8 cellular contexts compared by ENCODE assay signal in genomic region chr19:57559404-57560025, GRCh38. TPM values are rescaled to one million over a fixed set of nuclear protein-coding genes. Genes with fewer than 3 reads are reported as not detected.
A peak's percentile ranks its signal among the peaks of the same experiment; 100 is the strongest.
DNase-seq lines count a peak whose midpoint lies in the region; ATAC-seq and TF ChIP-seq lines count a peak whose summit lies in the region.

TSS of gene ZNF550 (minus strand) at chr19:57559863. CDS start at chr19:57559682, 181 bp downstream.

- peak; percentile 69 for DNase-seq in GM04504 (ENCODE audit: low read depth)
- DNase-seq in HFFc6, result peak; percentile 87
- DNase-seq in NCI-H1092 (lab: John Stamatoyannopoulos, UW), result peak; percentile 64
- peak; percentile 55 for DNase-seq in SKM-1 (lab: John Stamatoyannopoulos, UW; ENCODE audit: unreplicated experiment)
- DNase-seq in activated naive CD8-positive, alpha-beta T cell treated with anti-CD3 and anti-CD28 coated beads for 36 hours, result peak; percentile 87
- peak; percentile 96 for DNase-seq in Right ventricle myocardium inferior (ENCODE audit: missing footprints)
- DNase-seq in ovary, result peak; percentile 88 to 93 (median 91)

- H3K36me3 ChIP-seq in ovary (no peaks in the 10 kb centered on the region), thymus (ENCODE audit: control insufficient read depth, insufficient read depth) (peaks cover 17% of the 10 kb centered on the region)

- no peak for TF ChIP-seq CTCF in HFFc6 (IDR thresholded peaks at IDR 0.05)
- TF ChIP-seq CTCF in ovary (IDR thresholded peaks at IDR 0.05), result no peak

- H3K4me3 ChIP-seq in ovary, result peak within 1 kb of the TSS; percentile 73
- H3K4me3 ChIP-seq in thymus (ENCODE audit: low read length), result peak within 1 kb of the TSS; percentile 76

- peak within 1 kb of the TSS; percentile 98 for H3K4me3 Mint-ChIP-seq in HFFc6
- H3K4me3 Mint-ChIP-seq in activated naive CD8-positive, alpha-beta T cell treated with anti-CD3 and anti-CD28 coated beads for 36 hours, result peak within 1 kb of the TSS; percentile 94

- peaks cover 33% of the 10 kb centered on the region for H3K4me1 Mint-ChIP-seq in HFFc6 (ENCODE audit: low read depth)
- H3K4me1 Mint-ChIP-seq in activated naive CD8-positive, alpha-beta T cell treated with anti-CD3 and anti-CD28 coated beads for 36 hours, result peaks cover 29% of the 10 kb centered on the region

- H3K27ac ChIP-seq in ovary (peak within 1 kb of the TSS; percentile 9 to 52), thymus (ENCODE audit: low read depth) (peak within 1 kb of the TSS; percentile 77)

- intact Hi-C loops in Right ventricle myocardium inferior (cut with DNase I) (loop anchor here (2.0 to 5.0 kb wide), 2 partner anchors 19 to 32 kb away; partner anchors contain the start of genes ZNF416 and ZNF549), ovary (cut with DNase I) (no loop called here)

- H3K27me3 ChIP-seq in ovary (no peaks in the 10 kb centered on the region), thymus (ENCODE audit: control insufficient read depth, insufficient read depth) (no peaks in the 10 kb centered on the region)

- ATAC-seq in Right ventricle myocardium inferior, result peak; percentile 99

- H3K4me1 ChIP-seq in ovary (ENCODE audit: insufficient read depth) (peaks cover 6% of the 10 kb centered on the region), thymus (ENCODE audit: control insufficient read depth, insufficient read depth, low read length) (peaks cover 14% of the 10 kb centered on the region)

- peak within 1 kb of the TSS; percentile 100 for H3K27ac Mint-ChIP-seq in HFFc6
- H3K27ac Mint-ChIP-seq in activated naive CD8-positive, alpha-beta T cell treated with anti-CD3 and anti-CD28 coated beads for 36 hours, result peak within 1 kb of the TSS; percentile 92

- peaks cover 6% of the 10 kb centered on the region for H3K27me3 Mint-ChIP-seq in HFFc6 (ENCODE audit: insufficient read depth)
- H3K27me3 Mint-ChIP-seq in activated naive CD8-positive, alpha-beta T cell treated with anti-CD3 and anti-CD28 coated beads for 36 hours, result peaks cover 5% of the 10 kb centered on the region

- H3K36me3 Mint-ChIP-seq in HFFc6 (ENCODE audit: low read depth), result peaks cover 57% of the 10 kb centered on the region
- peaks cover 60% of the 10 kb centered on the region for H3K36me3 Mint-ChIP-seq in activated naive CD8-positive, alpha-beta T cell treated with anti-CD3 and anti-CD28 coated beads for 36 hours

- peak; percentile 42 for TF ChIP-seq POLR2A in ovary (IDR thresholded peaks at IDR 0.05)

- H3K9me3 Mint-ChIP-seq in HFFc6, result peaks cover 54% of the 10 kb centered on the region
- H3K9me3 Mint-ChIP-seq in activated naive CD8-positive, alpha-beta T cell treated with anti-CD3 and anti-CD28 coated beads for 36 hours, result peaks cover 34% of the 10 kb centered on the region

- 0% methylated on average over 37 to 56 of the region's 56 CpGs for WGBS in ovary, 3 donors
- WGBS in thymus, result under 1% methylated on average over 56 of the region's 56 CpGs

- H3K9me3 ChIP-seq in ovary (peaks cover 0 to 23% of the 10 kb centered on the region in 2 donors), thymus (ENCODE audit: control insufficient read depth) (peaks cover 4% of the 10 kb centered on the region)

- TF ChIP-seq EP300 in ovary (IDR thresholded peaks at IDR 0.05), result no peak

RNA-seq across cellular contexts. Expression of gene ZNF550, which starts in this region (rescaled TPM):
- 1 to 10 TPM; 4.8 to 8.5 (median 5.6) TPM for total RNA-seq in HFFc6 (2021; fragmentation: NEBNext Ultra II Directional; extraction: Animal tissue kit (Norgen Biotek cat#: 25700))
- 10 to 100 TPM; 10.9 to 11.4 TPM for total RNA-seq in activated naive CD8-positive, alpha-beta T cell treated with anti-CD3 and anti-CD28 coated beads for 36 hours
- 9.5 TPM for total RNA-seq in Right ventricle myocardium inferior
- 10 to 100 TPM in 5 of 7 donors, 1 to 10 TPM in 2; 6.7 to 17.1 (median 11.4) TPM for total RNA-seq in ovary
- 1 to 10 TPM; 6.8 to 7.3 TPM for polyA plus RNA-seq in ovary
- polyA plus RNA-seq in thymus, result 8.0 TPM

Comparison
In these comparisons a context has a peak if more than half of its experiments do, and no peak if none do; other contexts are left out.
1. Peak in every context shown above with its lines: DNase-seq, ATAC-seq, H3K4me3 ChIP-seq and H3K27ac ChIP-seq.